ENCODE assay signal across 8 cellular contexts in the genomic region with DNA sequence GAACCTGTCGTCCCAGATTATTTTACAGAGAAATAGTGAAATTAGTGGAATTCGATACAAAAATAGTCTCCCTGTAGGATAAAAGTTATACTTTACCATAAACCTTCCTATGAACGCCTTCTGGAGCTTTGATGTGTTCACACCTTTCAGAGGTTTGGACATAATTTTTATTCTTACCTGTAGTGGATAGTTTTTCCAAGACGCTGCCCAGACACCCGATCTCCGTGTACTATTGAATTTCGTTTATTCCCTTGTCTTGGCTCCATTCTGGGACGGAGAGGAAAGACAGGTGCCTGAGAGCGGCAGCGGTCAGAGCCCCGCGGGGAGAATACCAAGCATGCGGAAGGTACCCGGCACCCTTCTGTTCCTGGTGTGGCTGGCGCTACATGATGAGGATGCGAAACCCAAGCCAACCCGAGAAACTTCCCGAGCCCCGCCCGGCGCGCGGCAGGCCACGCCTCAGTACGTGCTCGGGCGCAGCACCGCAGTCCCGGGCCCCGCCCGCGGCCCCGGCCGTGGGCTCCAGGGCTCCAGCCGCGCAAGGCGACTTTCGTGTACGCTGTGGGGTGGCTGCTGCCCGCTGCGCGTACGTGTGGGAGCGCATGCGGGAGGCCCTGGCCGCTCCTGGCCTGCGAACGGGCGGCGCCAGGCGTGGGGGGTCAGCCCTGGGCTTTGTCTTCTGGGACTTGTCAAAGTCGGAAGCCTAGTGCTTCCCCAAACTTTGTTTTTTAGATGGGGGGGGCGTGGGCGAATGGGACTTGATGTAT. TPM values are rescaled to one million over a fixed set of nuclear protein-coding genes. Genes with fewer than 3 reads are reported as not detected.
DNase-seq lines count a peak whose midpoint lies in the region; ATAC-seq and TF ChIP-seq lines count a peak whose summit lies in the region.

No MANE protein-coding gene starts in this region.

- H3K4me3 ChIP-seq in CD4-positive, alpha-beta memory T cell (ENCODE audit: low read length in 2 of 2), result peak overlapping the region; percentile 39 to 59
- H3K4me3 ChIP-seq in HL-60 (replicated peaks; ENCODE audit: insufficient read depth, low read length) (peak overlapping the region; percentile 47), SK-N-MC (peak overlapping the region; percentile 76), cardiac muscle cell (peak overlapping the region; percentile 50), upper lobe of left lung (peak overlapping the region; percentile 25 to 69 (median 58))

- H3K9me3 ChIP-seq in CD4-positive, alpha-beta memory T cell (ENCODE audit: control insufficient read depth in 1 of 2, low read length in 2 of 2), result no peaks in the 10 kb centered on the region
- no peaks in the 10 kb centered on the region for H3K9me3 ChIP-seq in SK-N-MC (ENCODE audit: low read depth, low read length)
- H3K9me3 ChIP-seq in cardiac muscle cell (ENCODE audit: low read depth), result no peaks in the 10 kb centered on the region
- H3K9me3 ChIP-seq in upper lobe of left lung, result no peaks in the 10 kb centered on the region

- CTCF ChIA-PET in CD4-positive, alpha-beta memory T cell (lab: Charles Lee; ENCODE audit: partially characterized antibody), result interaction anchor here (0.5 to 2.4 kb wide), 5 partner anchors 11 to 412 kb away, joined by 4 to 10 read pairs (median 5); partner anchors contain the start of gene SNAPC1

- peaks cover 15% of the 10 kb centered on the region for H3K36me3 ChIP-seq in CD4-positive, alpha-beta memory T cell (ENCODE audit: insufficient read depth, low read length)
- H3K36me3 ChIP-seq in SK-N-MC (ENCODE audit: insufficient read depth, low read length) (peaks cover 21% of the 10 kb centered on the region), cardiac muscle cell (peaks cover 11% of the 10 kb centered on the region), upper lobe of left lung (peaks cover 8 to 22% (median 15%) of the 10 kb centered on the region in 4 donors)

- H3K9ac ChIP-seq in SK-N-MC (ENCODE audit: insufficient read length), result peak overlapping the region; percentile 35

- peaks cover 12 to 19% of the 10 kb centered on the region in 2 donors for H3K36me3 Mint-ChIP-seq in CD4-positive, alpha-beta memory T cell
- peaks cover 41% of the 10 kb centered on the region for H3K36me3 Mint-ChIP-seq in activated naive CD8-positive, alpha-beta T cell treated with anti-CD3 and anti-CD28 coated beads for 36 hours

- WGBS in upper lobe of left lung, 2 donors, result 3 to 8% methylated on average over 10 to 34 of the region's 54 CpGs

- peak overlapping the region in 6 of 7 donors; percentile 72 to 96 (median 90) for H3K27ac Mint-ChIP-seq in CD4-positive, alpha-beta memory T cell
- H3K27ac Mint-ChIP-seq in activated naive CD8-positive, alpha-beta T cell treated with anti-CD3 and anti-CD28 coated beads for 36 hours, result peak overlapping the region; percentile 91

- TF ChIP-seq POLR2A in upper lobe of left lung (IDR thresholded peaks at IDR 0.05), result peak in 3 of 4 donors; percentile 64 to 96 (median 85)

- peak; percentile 70 to 77 (median 72) for DNase-seq in CD4-positive, alpha-beta memory T cell
- DNase-seq in HL-60 (ENCODE audit: low read depth in 1 of 2, low spot score in 1 of 2) (peak; percentile 46 to 80), SK-N-MC (ENCODE audit: low read depth, low spot score) (no peak), cardiac muscle cell (ENCODE audit: low read depth in 1 of 2, low spot score in 1 of 2) (peak; percentile 80 to 92), posterior vena cava (ENCODE audit: low spot score) (peak; percentile 98), upper lobe of left lung (peak; percentile 95 to 98)
- peak; percentile 88 for DNase-seq in activated naive CD8-positive, alpha-beta T cell treated with anti-CD3 and anti-CD28 coated beads for 36 hours

- H3K27ac ChIP-seq in CD4-positive, alpha-beta memory T cell (ENCODE audit: low read depth, low read length), result peak overlapping the region; percentile 50
- H3K27ac ChIP-seq in HL-60 (replicated peaks) (peak overlapping the region; percentile 51; the same call in 1 of the 2 replicates), SK-N-MC (no peak overlapping the region), cardiac muscle cell (peak overlapping the region; percentile 82), upper lobe of left lung (peak overlapping the region; percentile 77 to 93 (median 89))

- peaks cover 0 to 1% of the 10 kb centered on the region in 2 donors for H3K27me3 Mint-ChIP-seq in CD4-positive, alpha-beta memory T cell
- H3K27me3 Mint-ChIP-seq in activated naive CD8-positive, alpha-beta T cell treated with anti-CD3 and anti-CD28 coated beads for 36 hours, result no peaks in the 10 kb centered on the region

- H3K4me3 Mint-ChIP-seq in CD4-positive, alpha-beta memory T cell, result peak overlapping the region; percentile 84 to 93 (median 88)
- peak overlapping the region; percentile 91 for H3K4me3 Mint-ChIP-seq in activated naive CD8-positive, alpha-beta T cell treated with anti-CD3 and anti-CD28 coated beads for 36 hours

- peaks cover 3 to 19% (median 4%) of the 10 kb centered on the region in 4 donors for H3K4me1 Mint-ChIP-seq in CD4-positive, alpha-beta memory T cell
- H3K4me1 Mint-ChIP-seq in activated naive CD8-positive, alpha-beta T cell treated with anti-CD3 and anti-CD28 coated beads for 36 hours, result peaks cover 26% of the 10 kb centered on the region

- H3K27me3 ChIP-seq in CD4-positive, alpha-beta memory T cell (ENCODE audit: insufficient read depth, low read length), result no peaks in the 10 kb centered on the region
- H3K27me3 ChIP-seq in HL-60 (ENCODE audit: insufficient read depth, poor library complexity, severe bottlenecking) (no peaks in the 10 kb centered on the region), cardiac muscle cell (no peaks in the 10 kb centered on the region), upper lobe of left lung (no peaks in the 10 kb centered on the region)

- ATAC-seq in GM19463 (IDR thresholded peaks at IDR 0.05; ENCODE audit: unreplicated experiment) (peak; percentile 91), upper lobe of left lung (ENCODE audit: low FRiP score in 2 of 2) (peak; percentile 98)

- POLR2A ChIA-PET in CD4-positive, alpha-beta memory T cell (lab: Charles Lee; ENCODE audit: partially characterized antibody), result interaction anchor here (0.5 to 2.8 kb wide), 7 partner anchors 11 to 1660 kb away, joined by 3 to 23 read pairs (median 3); partner anchors contain the start of genes HIF1A and SNAPC1

- intact Hi-C loops in CD4-positive, alpha-beta memory T cell (cut with micrococcal nuclease), result loop anchor here (1.0 kb wide), 1 partner anchor 11 kb away; the partner anchor contains the start of gene SNAPC1
- intact Hi-C loops in posterior vena cava (cut with DNase I), result no loop called here

- H3K4me1 ChIP-seq in CD4-positive, alpha-beta memory T cell (ENCODE audit: insufficient read depth, low read length), result peaks cover 11% of the 10 kb centered on the region
- H3K4me1 ChIP-seq in cardiac muscle cell (ENCODE audit: low read depth) (peaks cover 46% of the 10 kb centered on the region), upper lobe of left lung (peaks cover 8 to 29% (median 20%) of the 10 kb centered on the region in 4 donors)

- TF ChIP-seq CTCF in HL-60 (IDR thresholded peaks at IDR 0.05; ENCODE audit: insufficient read depth, low read length) (no peak), cardiac muscle cell (IDR thresholded peaks at IDR 0.05; ENCODE audit: low read depth, low read length) (no peak), upper lobe of left lung (IDR thresholded peaks at IDR 0.05) (peak in 1 of 6 experiments; percentile 13)

- TF ChIP-seq EP300 in upper lobe of left lung (IDR thresholded peaks at IDR 0.05), result no peak

- H3K9me3 Mint-ChIP-seq in CD4-positive, alpha-beta memory T cell, result peaks cover 0 to 1% (median 0%) of the 10 kb centered on the region in 8 donors
- no peaks in the 10 kb centered on the region for H3K9me3 Mint-ChIP-seq in activated naive CD8-positive, alpha-beta T cell treated with anti-CD3 and anti-CD28 coated beads for 36 hours

RNA-seq across cellular contexts. Expression of gene SNAPC1, which starts 11.3 kb away (rescaled TPM):
- 1 to 10 TPM; 4.0 to 4.2 TPM for total RNA-seq in CD4-positive, alpha-beta memory T cell
- polyA plus RNA-seq in CD4-positive, alpha-beta memory T cell, result 1 to 10 TPM; 4.4 to 5.9 TPM
- total RNA-seq in activated naive CD8-positive, alpha-beta T cell treated with anti-CD3 and anti-CD28 coated beads for 36 hours, result 10 to 100 TPM in 1 of 2 experiments, 1 to 10 TPM in 1; 9.2 to 10.2 TPM
- total RNA-seq in cardiac muscle cell, result 12.9 and 13.0 TPM in 2 replicates
- 17.3 and 23.8 TPM in 2 replicates for polyA plus RNA-seq in cardiac muscle cell
- total RNA-seq in posterior vena cava, result 1 to 10 TPM; 5.3 to 6.8 TPM
- 1 to 10 TPM; 4.2 to 8.9 (median 4.7) TPM for total RNA-seq in upper lobe of left lung

RNA-seq across cellular contexts. Expression of gene HIF1A, which starts 55.6 kb away (rescaled TPM):
- 10 to 100 TPM; 84.7 to 87.1 TPM for total RNA-seq in CD4-positive, alpha-beta memory T cell
- 10 to 100 TPM; 82.5 to 83.7 TPM for polyA plus RNA-seq in CD4-positive, alpha-beta memory T cell
- total RNA-seq in activated naive CD8-positive, alpha-beta T cell treated with anti-CD3 and anti-CD28 coated beads for 36 hours, result 100 to 1,000 TPM; 157 to 158 TPM
- total RNA-seq in cardiac muscle cell (107 and 108 TPM in 2 replicates), posterior vena cava (100 to 1,000 TPM; 131 to 187 TPM), upper lobe of left lung (100 to 1,000 TPM in 4 of 6 donors, 10 to 100 TPM in 2; 72.1 to 131 (median 116) TPM)
- 119 and 166 TPM in 2 replicates for polyA plus RNA-seq in cardiac muscle cell
